In the genomic region with DNA sequence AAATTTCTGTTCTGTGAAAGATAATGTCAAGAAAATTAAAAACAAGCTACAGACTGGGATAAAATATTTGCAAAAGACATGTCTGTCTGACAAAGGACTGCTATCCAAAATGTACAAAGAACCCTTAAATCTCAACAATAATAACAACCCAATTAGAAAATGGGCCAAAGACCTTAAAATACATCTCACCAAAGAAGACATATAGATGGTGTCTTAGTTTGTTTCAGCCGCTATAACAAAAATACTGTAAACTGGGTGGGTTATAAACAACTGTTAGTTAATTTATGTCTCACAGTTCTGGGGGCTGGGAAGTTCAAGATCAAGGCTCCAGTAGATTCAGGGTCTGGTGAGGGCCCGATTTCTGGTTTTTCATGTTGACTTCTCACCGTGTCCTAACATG, we compare ENCODE assay signal across 34 cellular contexts.
"Had no signal": no experiment of that assay in that cellular context is flagged by ENCODE, and none has a peak within 500 bp of the region (broad histone marks: within the 10 kb centered on the region; RNA-seq: fewer than 3 reads in every experiment).

No MANE protein-coding gene starts in this region.

- H3K9me3 ChIP-seq: adrenal gland, ascending aorta, body of pancreas, breast epithelium had no signal

- H3K4me1 ChIP-seq: adrenal gland, ascending aorta, body of pancreas, breast epithelium had no signal

- FAIRE-seq: astrocyte, bronchial epithelial cell had no signal

- H3K36me3 ChIP-seq: adrenal gland, ascending aorta, brain microvascular endothelial cell, breast epithelium, cardiac muscle cell had no signal

- DNase-seq: activated effector memory CD4-positive, alpha-beta T cell treated with anti-CD3 and anti-CD28 coated beads, Interleukin-2, amount 50 U/mL, for 16 hours; activated effector memory CD4-positive, alpha-beta T cell treated with Interleukin-2 at 50 U/mL for 16 hours; activated gamma-delta T cell; activated gamma-delta T cell treated with Interleukin-2 at 50 U/mL for 16 hours; activated naive CD4-positive, alpha-beta T cell; activated naive CD4-positive, alpha-beta T cell treated with anti-CD3 and anti-CD28 coated beads for 36 hours; activated naive CD4-positive, alpha-beta T cell treated with anti-CD3 and anti-CD28 coated beads, Interleukin-2, amount 10 ng/mL, durations not matched to agents 7 days and 5 days; activated naive CD4-positive, alpha-beta T cell treated with anti-CD3 and anti-CD28 coated beads, Interleukin-2, amount 50 U/mL, for 16 hours; activated naive CD4-positive, alpha-beta T cell treated with Interleukin-2 at 50 U/mL for 16 hours; activated naive CD8-positive, alpha-beta T cell treated with anti-CD3 and anti-CD28 coated beads for 36 hours; activated naive CD8-positive, alpha-beta T cell treated with anti-CD3 and anti-CD28 coated beads, Interleukin-2, amount 10 ng/mL, durations not matched to agents 7 days and 5 days; activated naive CD8-positive, alpha-beta T cell treated with anti-CD3 and anti-CD28 coated beads, Interleukin-2, amount 50 U/mL, for 24 hours; activated T-cell treated with anti-CD3 and anti-CD28 coated beads, Interleukin-2, amount 50 U/mL, for 1 hour; activated T-cell treated with anti-CD3 and anti-CD28 coated beads, Interleukin-2, amount 50 U/mL, for 24 hours; activated T-cell treated with anti-CD3 and anti-CD28 coated beads, Interleukin-2, amount 50 U/mL, for 4 hours; activated T-cell treated with anti-CD3 and anti-CD28 coated beads, Interleukin-2, amount 50 U/mL, for 48 hours; activated T-cell treated with anti-CD3 and anti-CD28 coated beads, Interleukin-2, amount 50 U/mL, for 72 hours; adrenal gland; amniotic stem cell; amygdala; anterior cingulate cortex; aorta; body of pancreas; brain microvascular endothelial cell; caudate nucleus; central memory CD4-positive, alpha-beta T cell; cerebellar nuclear complex had no signal

- H3K27me3 ChIP-seq: adrenal gland, ascending aorta, body of pancreas, brain microvascular endothelial cell, breast epithelium, cardiac muscle cell had no signal

- ATAC-seq: activated naive CD4-positive, alpha-beta T cell treated with anti-CD3 and anti-CD28 coated beads, Interleukin-2, amount 50 U/mL, for 72 hours; activated naive CD8-positive, alpha-beta T cell treated with anti-CD3 and anti-CD28 coated beads, Interleukin-2, amount 50 U/mL, for 24 hours; activated T-cell treated with anti-CD3 and anti-CD28 coated beads, Interleukin-2, amount 50 U/mL, for 4 hours; activated T-cell treated with anti-CD3 and anti-CD28 coated beads, Interleukin-2, amount 50 U/mL, for 72 hours; activated T-helper 17 cell treated with anti-CD3 and anti-CD28 coated beads, Interleukin-2, amount 50 U/mL, for 72 hours; body of pancreas had no signal

- H3K27ac ChIP-seq: adrenal gland, ascending aorta, body of pancreas, brain microvascular endothelial cell, breast epithelium, cardiac muscle cell had no signal

- H3K4me3 ChIP-seq: adrenal gland, ascending aorta, body of pancreas, breast epithelium, cardiac muscle cell had no signal
